10 cellular contexts compared by ENCODE assay signal in genomic region chr21:44912158-44912473, GRCh38. TPM values are rescaled to one million over a fixed set of nuclear protein-coding genes. Genes with fewer than 3 reads are reported as not detected.
A peak's percentile ranks its signal among the peaks of the same experiment; 100 is the strongest.
DNase-seq lines count a peak whose midpoint lies in the region; ATAC-seq and TF ChIP-seq lines count a peak whose summit lies in the region.
"Had no signal": no experiment of that assay in that cellular context is flagged by ENCODE, and none has a peak within 500 bp of the region (broad histone marks: within the 10 kb centered on the region; RNA-seq: fewer than 3 reads in every experiment).

No MANE protein-coding gene starts in this region.

- H3K9me3 ChIP-seq in T-helper 17 cell (ENCODE audit: control insufficient read depth, low read length, poor library complexity, severe bottlenecking): no peaks in the 10 kb centered on the region
- no peaks in the 10 kb centered on the region for H3K9me3 ChIP-seq in gastroesophageal sphincter

- H3K4me3 Mint-ChIP-seq in activated CD4-positive, alpha-beta T cell treated with anti-CD3 and anti-CD28 coated beads, Interleukin-2, amount 10 ng/mL, durations not matched to agents 7 days and 5 days: peak overlapping the region; percentile 71
- H3K4me3 Mint-ChIP-seq in T-helper 17 cell: peak overlapping the region; percentile 88
- H3K4me3 Mint-ChIP-seq in stimulated activated memory B cell treated with anti-CD40 and anti-IgM and Interleukin-4, amounts not matched to agents 10 μg/mL and 1 μg/mL and 100 μg/mL, for 72 hours: no peak overlapping the region

- ATAC-seq in T-helper 17 cell (no peak), gastroesophageal sphincter (no peak), GM21717 (IDR thresholded peaks at IDR 0.05; ENCODE audit: unreplicated experiment) (no peak), HG03039 (IDR thresholded peaks at IDR 0.05; ENCODE audit: unreplicated experiment) (no peak)
- peak; percentile 37 for ATAC-seq in stimulated activated memory B cell treated with anti-CD40 and anti-IgM and Interleukin-4, amounts not matched to agents 10 μg/mL and 1 μg/mL and 100 μg/mL, for 72 hours

- TF ChIP-seq POLR2A in gastroesophageal sphincter (IDR thresholded peaks at IDR 0.05): no peak

- H3K27me3 ChIP-seq in gastroesophageal sphincter: no peaks in the 10 kb centered on the region

- H3K36me3 Mint-ChIP-seq in activated CD4-positive, alpha-beta T cell treated with anti-CD3 and anti-CD28 coated beads, Interleukin-2, amount 10 ng/mL, durations not matched to agents 7 days and 5 days (ENCODE audit: low read depth): peaks cover 38% of the 10 kb centered on the region
- no peaks in the 10 kb centered on the region for H3K36me3 Mint-ChIP-seq in T-helper 17 cell (ENCODE audit: low read depth)
- H3K36me3 Mint-ChIP-seq in stimulated activated memory B cell treated with anti-CD40 and anti-IgM and Interleukin-4, amounts not matched to agents 10 μg/mL and 1 μg/mL and 100 μg/mL, for 72 hours: peaks cover 26% of the 10 kb centered on the region

- no peak for TF ChIP-seq CTCF in gastroesophageal sphincter (IDR thresholded peaks at IDR 0.05)

- WGBS in gastroesophageal sphincter (ENCODE audit: low coverage in 1 of 2), 2 donors: no CpG with 5 or more reads among the region's 8 CpGs

- H3K4me1 Mint-ChIP-seq in activated CD4-positive, alpha-beta T cell treated with anti-CD3 and anti-CD28 coated beads, Interleukin-2, amount 10 ng/mL, durations not matched to agents 7 days and 5 days: peaks cover 78% of the 10 kb centered on the region
- peaks cover 50% of the 10 kb centered on the region for H3K4me1 Mint-ChIP-seq in T-helper 17 cell
- peaks cover 93% of the 10 kb centered on the region for H3K4me1 Mint-ChIP-seq in stimulated activated memory B cell treated with anti-CD40 and anti-IgM and Interleukin-4, amounts not matched to agents 10 μg/mL and 1 μg/mL and 100 μg/mL, for 72 hours

- peak overlapping the region; percentile 90 for H3K27ac Mint-ChIP-seq in activated CD4-positive, alpha-beta T cell treated with anti-CD3 and anti-CD28 coated beads, Interleukin-2, amount 10 ng/mL, durations not matched to agents 7 days and 5 days
- H3K27ac Mint-ChIP-seq in T-helper 17 cell: peak overlapping the region; percentile 96
- H3K27ac Mint-ChIP-seq in stimulated activated memory B cell treated with anti-CD40 and anti-IgM and Interleukin-4, amounts not matched to agents 10 μg/mL and 1 μg/mL and 100 μg/mL, for 72 hours: peak overlapping the region; percentile 87

- DNase-seq in activated CD4-positive, alpha-beta T cell treated with anti-CD3 and anti-CD28 coated beads, Interleukin-2, amount 10 ng/mL, durations not matched to agents 7 days and 5 days: no peak
- DNase-seq in activated CD4-positive, alpha-beta T cell treated with anti-CD3 and anti-CD28 coated beads for 48 hours: no peak
- no peak for DNase-seq in T-helper 17 cell
- no peak for DNase-seq in T-helper 9 cell
- DNase-seq: activated gamma-delta T cell had no signal

- H3K27me3 Mint-ChIP-seq in activated CD4-positive, alpha-beta T cell treated with anti-CD3 and anti-CD28 coated beads, Interleukin-2, amount 10 ng/mL, durations not matched to agents 7 days and 5 days: no peaks in the 10 kb centered on the region
- no peaks in the 10 kb centered on the region for H3K27me3 Mint-ChIP-seq in T-helper 17 cell
- H3K27me3 Mint-ChIP-seq in stimulated activated memory B cell treated with anti-CD40 and anti-IgM and Interleukin-4, amounts not matched to agents 10 μg/mL and 1 μg/mL and 100 μg/mL, for 72 hours: no peaks in the 10 kb centered on the region

- H3K4me1 ChIP-seq in gastroesophageal sphincter: peaks cover 0 to 56% (median 10%) of the 10 kb centered on the region in 3 donors

- no peaks in the 10 kb centered on the region for H3K9me3 Mint-ChIP-seq in activated CD4-positive, alpha-beta T cell treated with anti-CD3 and anti-CD28 coated beads, Interleukin-2, amount 10 ng/mL, durations not matched to agents 7 days and 5 days
- H3K9me3 Mint-ChIP-seq in stimulated activated memory B cell treated with anti-CD40 and anti-IgM and Interleukin-4, amounts not matched to agents 10 μg/mL and 1 μg/mL and 100 μg/mL, for 72 hours: no peaks in the 10 kb centered on the region

- TF ChIP-seq EP300 in gastroesophageal sphincter (IDR thresholded peaks at IDR 0.05): no peak

- CTCF ChIA-PET in activated CD4-positive, alpha-beta T cell treated with anti-CD3 and anti-CD28 coated beads, Interleukin-2, amount 10 ng/mL, durations not matched to agents 7 days and 5 days (lab: Charles Lee): interaction anchor here (1.0 to 5.5 kb wide), 6 partner anchors 9 to 35 kb away, joined by 3 to 39 read pairs (median 4); partner anchors contain the start of gene ITGB2

- POLR2A ChIA-PET in activated CD4-positive, alpha-beta T cell treated with anti-CD3 and anti-CD28 coated beads, Interleukin-2, amount 10 ng/mL, durations not matched to agents 7 days and 5 days (lab: Charles Lee): no interaction called here

- peak overlapping the region in 3 of 4 donors; percentile 41 to 85 (median 44) for H3K27ac ChIP-seq in gastroesophageal sphincter

- H3K36me3 ChIP-seq in gastroesophageal sphincter: no peaks in the 10 kb centered on the region

- no peak overlapping the region for H3K4me3 ChIP-seq in gastroesophageal sphincter

RNA-seq across cellular contexts. Expression of gene ITGB2, which starts 8.6 kb away (rescaled TPM):
- 100 to 1,000 TPM; 439 to 500 TPM for total RNA-seq in activated CD4-positive, alpha-beta T cell treated with anti-CD3 and anti-CD28 coated beads, Interleukin-2, amount 10 ng/mL, durations not matched to agents 7 days and 5 days
- total RNA-seq in T-helper 17 cell (100 to 1,000 TPM; 248 to 359 TPM), gastroesophageal sphincter (100 to 1,000 TPM in 1 of 4 donors, 10 to 100 TPM in 3; 10.4 to 112 (median 41.4) TPM)
- total RNA-seq: G401 had no signal

RNA-seq across cellular contexts. Expression of gene SLX9, which starts 27.7 kb away (rescaled TPM):
- total RNA-seq in activated CD4-positive, alpha-beta T cell treated with anti-CD3 and anti-CD28 coated beads, Interleukin-2, amount 10 ng/mL, durations not matched to agents 7 days and 5 days: 10 to 100 TPM; 32.7 to 39.8 TPM
- total RNA-seq in T-helper 17 cell (10 to 100 TPM; 14.0 to 15.4 TPM), gastroesophageal sphincter (10 to 100 TPM; 15.7 to 53.9 (median 36.4) TPM)

RNA-seq across cellular contexts. Expression of gene PTTG1IP, which starts 38.6 kb away (rescaled TPM):
- 10 to 100 TPM; 70.2 to 79.9 TPM for total RNA-seq in activated CD4-positive, alpha-beta T cell treated with anti-CD3 and anti-CD28 coated beads, Interleukin-2, amount 10 ng/mL, durations not matched to agents 7 days and 5 days
- total RNA-seq in T-helper 17 cell (100 to 1,000 TPM in 1 of 2 donors, 10 to 100 TPM in 1; 98.4 to 123 TPM), gastroesophageal sphincter (100 to 1,000 TPM; 217 to 419 (median 313) TPM)
